Comparison of ENCODE assay signal across 30 cellular contexts in the genomic region with DNA sequence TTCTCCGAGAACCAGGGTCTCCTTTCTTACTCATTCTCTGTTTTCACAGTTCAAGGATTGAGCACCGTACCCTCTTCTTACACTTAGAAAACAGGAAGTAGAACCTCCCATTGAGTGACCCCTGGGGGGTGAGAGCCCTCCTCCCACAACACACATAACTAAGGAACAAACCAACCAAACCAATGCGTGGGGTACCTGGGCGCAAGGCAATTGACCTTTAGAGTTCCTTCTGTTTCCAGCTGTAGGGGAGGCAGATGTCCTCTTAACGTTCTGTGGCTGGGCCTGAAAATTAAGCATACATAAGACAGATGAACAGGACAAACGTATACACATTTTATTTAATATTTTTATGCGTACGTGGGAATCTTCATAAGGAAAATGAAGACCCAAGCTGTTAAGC. TPM values are rescaled to one million over a fixed set of nuclear protein-coding genes. Genes with fewer than 3 reads are reported as not detected.
A peak's percentile ranks its signal among the peaks of the same experiment; 100 is the strongest.
DNase-seq lines count a peak whose midpoint lies in the region; ATAC-seq and TF ChIP-seq lines count a peak whose summit lies in the region.
"Had no signal": no experiment of that assay in that cellular context is flagged by ENCODE, and none has a peak within 500 bp of the region (broad histone marks: within the 10 kb centered on the region; RNA-seq: fewer than 3 reads in every experiment).

No MANE protein-coding gene starts in this region.

- H3K27ac ChIP-seq in Panc1 (ENCODE audit: low read length) = peak overlapping the region; percentile 76

- TF ChIP-seq CTCF in Panc1 (IDR thresholded peaks at IDR 0.05) (no peak), osteocyte (IDR thresholded peaks at IDR 0.05) (no peak)

- no TSS peak for BruUV-seq in Panc1 (replicated peaks; lab: Mats Ljungman, UMichigan)

- no peaks in the 10 kb centered on the region for H3K27me3 Mint-ChIP-seq in activated naive CD4-positive, alpha-beta T cell treated with anti-CD3 and anti-CD28 coated beads, Interleukin-2, amount 50 U/mL, for 24 hours
- no peaks in the 10 kb centered on the region for H3K27me3 Mint-ChIP-seq in osteocyte (ENCODE audit: unreplicated experiment)

- H3K36me3 Mint-ChIP-seq in activated naive CD4-positive, alpha-beta T cell treated with anti-CD3 and anti-CD28 coated beads, Interleukin-2, amount 50 U/mL, for 24 hours = no peaks in the 10 kb centered on the region
- H3K36me3 Mint-ChIP-seq in activated naive CD4-positive, alpha-beta T cell treated with anti-CD3 and anti-CD28 coated beads, Interleukin-2, amount 50 U/mL, for 72 hours = peaks cover 0 to 6% of the 10 kb centered on the region in 2 donors
- H3K36me3 Mint-ChIP-seq in osteocyte (ENCODE audit: unreplicated experiment) = no peaks in the 10 kb centered on the region
- H3K36me3 Mint-ChIP-seq: activated naive CD4-positive, alpha-beta T cell treated with anti-CD3 and anti-CD28 coated beads, Interleukin-2, amount 10 ng/mL, durations not matched to agents 7 days and 5 days; natural killer cell treated with Interleukin-12 subunit alpha and Interleukin-12 subunit beta and Interleukin-15 and Interleukin-18, amount 100 ng/mL, for 72 hours had no signal

- H3K27me3 ChIP-seq in Panc1 (ENCODE audit: control insufficient read depth, insufficient read depth, low read length) = no peaks in the 10 kb centered on the region
- H3K27me3 ChIP-seq: BE2C, SJSA1, upper lobe of left lung had no signal

- peaks cover 21% of the 10 kb centered on the region for H3K4me1 Mint-ChIP-seq in activated naive CD4-positive, alpha-beta T cell treated with anti-CD3 and anti-CD28 coated beads, Interleukin-2, amount 50 U/mL, for 24 hours
- peaks cover 69% of the 10 kb centered on the region for H3K4me1 Mint-ChIP-seq in osteocyte (ENCODE audit: unreplicated experiment)

- in situ Hi-C loops in Panc1 (cut with HindIII; ENCODE audit: low pct_unique_long_range_greater_than_20kb, low sequenced_read_pairs) = no loop called here

- H3K4me3 ChIP-seq in Panc1 (ENCODE audit: low read depth in 2 of 2, low read length in 2 of 2) = no peak overlapping the region
- H3K4me3 ChIP-seq: HAP-1, mucosa of descending colon, SJSA1, skin epidermis, upper lobe of left lung had no signal

- intact Hi-C loops in Panc1 (cut with micrococcal nuclease; ENCODE audit: unreplicated experiment) = loop anchor here (10.0 kb wide), 1 partner anchor 93 kb away; a partner anchor contains a TSS

- peak overlapping the region; percentile 43 for H3K27ac Mint-ChIP-seq in activated naive CD4-positive, alpha-beta T cell treated with anti-CD3 and anti-CD28 coated beads, Interleukin-2, amount 50 U/mL, for 24 hours
- H3K27ac Mint-ChIP-seq in activated naive CD4-positive, alpha-beta T cell treated with anti-CD3 and anti-CD28 coated beads, Interleukin-2, amount 50 U/mL, for 72 hours = peak overlapping the region in 1 of 2 donors; percentile 38
- H3K27ac Mint-ChIP-seq in osteocyte (ENCODE audit: unreplicated experiment) = peak overlapping the region; percentile 88
- H3K27ac Mint-ChIP-seq: activated naive CD4-positive, alpha-beta T cell treated with anti-CD3 and anti-CD28 coated beads, Interleukin-2, amount 10 ng/mL, durations not matched to agents 7 days and 5 days had no signal

- no peaks in the 10 kb centered on the region for H3K36me3 ChIP-seq in Panc1 (ENCODE audit: control insufficient read depth, insufficient read depth, low read length)
- H3K36me3 ChIP-seq: HAP-1, SJSA1, upper lobe of left lung had no signal

- POLR2A ChIA-PET in Panc1 (lab: Charles Lee) = interaction anchor here (0.5 kb wide), 1 partner anchor 9 kb away, joined by 3 read pairs; no protein-coding TSS in a partner anchor

- peaks cover 28% of the 10 kb centered on the region for H3K4me1 ChIP-seq in Panc1 (ENCODE audit: control insufficient read depth, insufficient read depth, low read length)
- H3K4me1 ChIP-seq: BE2C, HAP-1 had no signal

- CTCF ChIA-PET in Panc1 (lab: Charles Lee) = no interaction called here

- no peaks in the 10 kb centered on the region for H3K9me3 ChIP-seq in Panc1 (ENCODE audit: control insufficient read depth, insufficient read depth, low read depth, low read length)
- H3K9me3 ChIP-seq: BE2C, Caco-2, HAP-1, mucosa of descending colon, SJSA1, upper lobe of left lung had no signal

- no peak for ATAC-seq in activated naive CD4-positive, alpha-beta T cell treated with anti-CD3 and anti-CD28 coated beads, Interleukin-2, amount 50 U/mL, for 72 hours
- ATAC-seq in HG02973 (IDR thresholded peaks at IDR 0.05; ENCODE audit: unreplicated experiment) (peak; percentile 24), Panc1 (no peak), SK-N-SH treated with all-trans-retinoic acid at 6 μM for 48 hours (no peak), GM21825 (IDR thresholded peaks at IDR 0.05; ENCODE audit: unreplicated experiment) (no peak)
- ATAC-seq: activated CD4-positive, alpha-beta T cell treated with anti-CD3 and anti-CD28 coated beads for 36 hours; mucosa of descending colon; natural killer cell treated with Interleukin-12 subunit alpha and Interleukin-12 subunit beta and Interleukin-15 and Interleukin-18, amount 100 ng/mL, for 72 hours had no signal

- no peak overlapping the region for H3K4me3 Mint-ChIP-seq in activated naive CD4-positive, alpha-beta T cell treated with anti-CD3 and anti-CD28 coated beads, Interleukin-2, amount 50 U/mL, for 24 hours
- no peak overlapping the region for H3K4me3 Mint-ChIP-seq in osteocyte (ENCODE audit: unreplicated experiment)
- H3K4me3 Mint-ChIP-seq: activated CD4-positive, alpha-beta T cell treated with anti-CD3 and anti-CD28 coated beads for 36 hours; activated naive CD4-positive, alpha-beta T cell treated with anti-CD3 and anti-CD28 coated beads, Interleukin-2, amount 10 ng/mL, durations not matched to agents 7 days and 5 days; activated T-cell treated with anti-CD3 and anti-CD28 coated beads, Interleukin-2, amount 50 U/mL, for 24 hours had no signal

- H3K9me3 Mint-ChIP-seq in activated naive CD4-positive, alpha-beta T cell treated with anti-CD3 and anti-CD28 coated beads, Interleukin-2, amount 50 U/mL, for 24 hours = no peaks in the 10 kb centered on the region
- H3K9me3 Mint-ChIP-seq in activated naive CD4-positive, alpha-beta T cell treated with anti-CD3 and anti-CD28 coated beads, Interleukin-2, amount 50 U/mL, for 72 hours = peaks cover 0 to 3% of the 10 kb centered on the region in 2 donors
- H3K9me3 Mint-ChIP-seq in osteocyte (ENCODE audit: unreplicated experiment) = no peaks in the 10 kb centered on the region
- H3K9me3 Mint-ChIP-seq: activated naive CD4-positive, alpha-beta T cell treated with anti-CD3 and anti-CD28 coated beads, Interleukin-2, amount 10 ng/mL, durations not matched to agents 7 days and 5 days; activated T-cell treated with anti-CD3 and anti-CD28 coated beads, Interleukin-2, amount 50 U/mL, for 24 hours; natural killer cell treated with Interleukin-12 subunit alpha and Interleukin-12 subunit beta and Interleukin-15 and Interleukin-18, amount 100 ng/mL, for 72 hours had no signal

- no peak for DNase-seq in activated naive CD4-positive, alpha-beta T cell treated with anti-CD3 and anti-CD28 coated beads, Interleukin-2, amount 50 U/mL, for 72 hours (ENCODE audit: low spot score in 2 of 2)
- no peak for DNase-seq in Panc1 (ENCODE audit: low read depth, low spot score)
- no peak for DNase-seq in osteocyte (ENCODE audit: extremely low spot score, unreplicated experiment)
- DNase-seq in stimulated activated CD4-positive, alpha-beta T cell treated with anti-CD3 and anti-CD28 coated beads, Interleukin-4, amount 100 ng/mL, for 4 hours = no peak
- DNase-seq: ACHN; activated CD4-positive, alpha-beta T cell treated with anti-CD3 and anti-CD28 coated beads for 36 hours; activated naive CD4-positive, alpha-beta T cell treated with anti-CD3 and anti-CD28 coated beads, Interleukin-2, amount 10 ng/mL, durations not matched to agents 7 days and 5 days; activated T-cell treated with anti-CD3 and anti-CD28 coated beads, Interleukin-2, amount 50 U/mL, for 24 hours; anterior cingulate cortex; BE2C; Caco-2; effector CD8-positive, alpha-beta T cell; Karpas-422; kidney; mucosa of descending colon; NCI-H1092; NCI-H1694 treated with DMSO at 0.1 percent for 48 hours; NCI-H2171; NCI-H510A treated with DMSO at 0.1 percent for 48 hours; stimulated activated CD8-positive, alpha-beta memory T cell treated with anti-CD3 and anti-CD28 coated beads, Interleukin-4, amount 100 ng/mL, for 48 hours; upper lobe of left lung had no signal

TF ChIP-seq in SK-N-SH treated with all-trans-retinoic acid at 6 μM for 48 hours, 23 proteins besides CTCF, POLR2A, EP300 and RAD21 (continues in another document):
- TF ChIP-seq ISL1 (CRISPR knock-in tag; IDR thresholded peaks at IDR 0.05) (no peak), BACH2 (CRISPR knock-in tag; IDR thresholded peaks at IDR 0.05; ENCODE audit: borderline replicate concordance) (no peak), CSDC2 (CRISPR knock-in tag; IDR thresholded peaks at IDR 0.05) (no peak), ZNF565 (CRISPR knock-in tag; conservative IDR thresholded peaks at IDR 0.05; ENCODE audit: low read depth) (no peak), ZNF70 (CRISPR knock-in tag; IDR thresholded peaks at IDR 0.05) (no peak), ZNF8 (CRISPR knock-in tag; IDR thresholded peaks at IDR 0.05) (no peak)
- TF ChIP-seq, protein P1, sequence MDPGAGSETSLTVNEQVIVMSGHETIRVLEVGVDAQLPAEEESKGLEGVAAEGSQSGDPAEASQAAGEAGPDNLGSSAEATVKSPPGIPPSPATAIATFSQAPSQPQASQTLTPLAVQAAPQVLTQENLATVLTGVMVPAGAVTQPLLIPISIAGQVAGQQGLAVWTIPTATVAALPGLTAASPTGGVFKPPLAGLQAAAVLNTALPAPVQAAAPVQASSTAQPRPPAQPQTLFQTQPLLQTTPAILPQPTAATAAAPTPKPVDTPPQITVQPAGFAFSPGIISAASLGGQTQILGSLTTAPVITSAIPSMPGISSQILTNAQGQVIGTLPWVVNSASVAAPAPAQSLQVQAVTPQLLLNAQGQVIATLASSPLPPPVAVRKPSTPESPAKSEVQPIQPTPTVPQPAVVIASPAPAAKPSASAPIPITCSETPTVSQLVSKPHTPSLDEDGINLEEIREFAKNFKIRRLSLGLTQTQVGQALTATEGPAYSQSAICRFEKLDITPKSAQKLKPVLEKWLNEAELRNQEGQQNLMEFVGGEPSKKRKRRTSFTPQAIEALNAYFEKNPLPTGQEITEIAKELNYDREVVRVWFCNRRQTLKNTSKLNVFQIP (CRISPR knock-in tag; IDR thresholded peaks at IDR 0.05; ENCODE audit: borderline replicate concordance, low read depth) = no peak

RNA-seq across cellular contexts. Expression of a gene that starts 33.5 kb away (rescaled TPM):
- not detected for total RNA-seq in activated naive CD4-positive, alpha-beta T cell treated with anti-CD3 and anti-CD28 coated beads, Interleukin-2, amount 50 U/mL, for 72 hours
- not detected for total RNA-seq in Panc1 (2021; ENCODE audit: unreplicated experiment)
- polyA plus RNA-seq in Panc1 (2012; ENCODE audit: insufficient read length) = not detected
- total RNA-seq in osteocyte = 5.0 and 5.4 TPM in 2 replicates
- total RNA-seq: natural killer cell treated with Interleukin-12 subunit alpha and Interleukin-12 subunit beta and Interleukin-15 and Interleukin-18, amount 100 ng/mL, for 72 hours; T-helper 1 cell treated with Interleukin-12 subunit alpha and Interleukin-12 subunit beta and Interleukin-4 antibody, amounts not matched to agents 30 ng/mL and 1 ng/mL, for 36 hours had no signal
